ENCODE assay signal across 19 cellular contexts in the genomic region with DNA sequence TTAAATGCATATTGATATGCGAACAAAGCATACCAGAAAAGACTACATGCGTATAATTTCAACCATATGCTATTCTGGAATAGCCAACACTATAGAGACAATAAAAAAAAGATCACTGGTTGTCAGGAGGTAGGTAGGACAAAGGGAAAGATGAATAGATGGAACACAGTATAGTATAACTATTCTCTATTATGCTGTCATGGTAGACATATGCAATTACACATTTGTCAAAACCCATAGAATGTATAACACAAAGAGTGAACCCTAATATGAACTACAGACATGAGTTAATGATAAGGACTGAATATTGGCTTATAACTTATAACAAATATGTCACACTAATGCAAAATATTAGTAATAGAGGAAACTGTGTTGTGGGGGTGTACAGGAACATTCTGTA.
"Had no signal": no experiment of that assay in that cellular context is flagged by ENCODE, and none has a peak within 500 bp of the region (broad histone marks: within the 10 kb centered on the region; RNA-seq: fewer than 3 reads in every experiment).

No MANE protein-coding gene starts in this region.

- H3K9me3 ChIP-seq: neutrophil, ovary, pancreas, prostate gland, psoas muscle, right atrium auricular region, right lobe of liver, sigmoid colon, spleen had no signal

- ATAC-seq: naive thymus-derived CD4-positive, alpha-beta T cell; naive thymus-derived CD8-positive, alpha-beta T cell; natural killer cell; natural killer cell treated with Interleukin-12 subunit alpha and Interleukin-12 subunit beta and Interleukin-15 and Interleukin-18, amount 100 ng/mL, for 72 hours; pancreas; psoas muscle; right cardiac atrium; right lobe of liver; sciatic nerve had no signal

- H3K79me2 ChIP-seq: parathyroid adenoma had no signal

- H3K4me2 ChIP-seq: neural progenitor cell, smooth muscle cell had no signal

- H3K27ac ChIP-seq: neural progenitor cell, neutrophil, ovary, pancreas, parathyroid adenoma, prostate gland, psoas muscle, right atrium auricular region, right lobe of liver, sigmoid colon, skin epidermis, spleen had no signal

- H3K4me3 ChIP-seq: neural progenitor cell, ovary, pancreas, prostate gland, psoas muscle, right atrium auricular region, right lobe of liver, sigmoid colon, skin epidermis, smooth muscle cell, spleen had no signal

- H3K36me3 ChIP-seq: neural progenitor cell, neutrophil, ovary, pancreas, prostate gland, right atrium auricular region, right lobe of liver, sigmoid colon, spleen had no signal

- H2AFZ ChIP-seq: neural progenitor cell, parathyroid adenoma had no signal

- H3K9ac ChIP-seq: neural progenitor cell, parathyroid adenoma had no signal

- H3K27me3 ChIP-seq: neural progenitor cell, neutrophil, ovary, pancreas, right atrium auricular region, right lobe of liver, sigmoid colon, spleen had no signal
